Comparison of ENCODE assay signal across 8 cellular contexts in genomic region chr7:151086802-151087246, GRCh38. TPM values are rescaled to one million over a fixed set of nuclear protein-coding genes. Genes with fewer than 3 reads are reported as not detected.
DNase-seq lines count a peak whose midpoint lies in the region; ATAC-seq and TF ChIP-seq lines count a peak whose summit lies in the region.

No MANE protein-coding gene starts in this region.

- no peak for TF ChIP-seq POLR2A in sigmoid colon (IDR thresholded peaks at IDR 0.05)

- peak overlapping the region; percentile 97 for H3K4me3 ChIP-seq in HFF-Myc (replicated peaks; ENCODE audit: low read depth, low read length)
- H3K4me3 ChIP-seq in left ventricle myocardium inferior: peak overlapping the region; percentile 90
- H3K4me3 ChIP-seq in sigmoid colon: peak overlapping the region; percentile 59 to 89 (median 74)

- ATAC-seq in activated T-cell treated with anti-CD3 and anti-CD28 coated beads, Interleukin-2, amount 50 U/mL, for 4 hours: peak; percentile 8 to 19
- no peak for ATAC-seq in GM18858 (IDR thresholded peaks at IDR 0.05; ENCODE audit: unreplicated experiment)
- ATAC-seq in HG03520 (IDR thresholded peaks at IDR 0.05; ENCODE audit: unreplicated experiment): no peak

- peaks cover 0 to 3% (median 0%) of the 10 kb centered on the region in 7 donors for H3K9me3 Mint-ChIP-seq in CD14-positive monocyte
- H3K9me3 Mint-ChIP-seq in activated T-cell treated with anti-CD3 and anti-CD28 coated beads, Interleukin-2, amount 50 U/mL, for 4 hours: no peaks in the 10 kb centered on the region

- 1% methylated on average over 52 to 55 of the region's 56 CpGs for WGBS in sigmoid colon, 2 donors

- peaks cover 0 to 2% (median 0%) of the 10 kb centered on the region in 3 donors for H3K27me3 Mint-ChIP-seq in CD14-positive monocyte (ENCODE audit: low read depth in 3 of 3)
- H3K27me3 Mint-ChIP-seq in activated T-cell treated with anti-CD3 and anti-CD28 coated beads, Interleukin-2, amount 50 U/mL, for 4 hours (ENCODE audit: low read depth): peaks cover 9% of the 10 kb centered on the region

- TF ChIP-seq EP300 in sigmoid colon (IDR thresholded peaks at IDR 0.05): no peak

- DNase-seq in CD14-positive monocyte (ENCODE audit: low spot score) (no peak), HFF-Myc (ENCODE audit: extremely low read depth, low read depth) (no peak), left ventricle myocardium inferior (no peak), sigmoid colon (no peak), NCI-H2081 treated with DMSO at 0.1 percent for 48 hours (lab: John Stamatoyannopoulos, UW) (no peak)
- DNase-seq in activated T-cell treated with anti-CD3 and anti-CD28 coated beads, Interleukin-2, amount 50 U/mL, for 4 hours: peak; percentile 22

- H3K27me3 ChIP-seq in left ventricle myocardium inferior (ENCODE audit: low read depth) (no peaks in the 10 kb centered on the region), sigmoid colon (no peaks in the 10 kb centered on the region)

- TF ChIP-seq CTCF in CD14-positive monocyte (IDR thresholded peaks at IDR 0.05) (no peak), HFF-Myc (IDR thresholded peaks at IDR 0.05; ENCODE audit: low read depth, low read length, missing control alignments) (no peak), left ventricle myocardium inferior (IDR thresholded peaks at IDR 0.05; ENCODE audit: borderline replicate concordance) (no peak), sigmoid colon (IDR thresholded peaks at IDR 0.05) (no peak)

- H3K36me3 ChIP-seq in left ventricle myocardium inferior: no peaks in the 10 kb centered on the region
- peaks cover 0 to under 1% (median 0%) of the 10 kb centered on the region in 4 donors for H3K36me3 ChIP-seq in sigmoid colon

- peak overlapping the region; percentile 72 to 93 (median 83) for H3K27ac Mint-ChIP-seq in CD14-positive monocyte

- H3K27ac ChIP-seq in left ventricle myocardium inferior (replicated peaks) (peak overlapping the region; percentile 88), sigmoid colon (peak overlapping the region; percentile 86 to 96 (median 88))

- peaks cover 65% of the 10 kb centered on the region for H3K4me1 Mint-ChIP-seq in CD14-positive monocyte
- peaks cover 29% of the 10 kb centered on the region for H3K4me1 Mint-ChIP-seq in activated T-cell treated with anti-CD3 and anti-CD28 coated beads, Interleukin-2, amount 50 U/mL, for 4 hours (ENCODE audit: low read depth)

- peaks cover 84% of the 10 kb centered on the region for H3K4me1 ChIP-seq in left ventricle myocardium inferior
- peaks cover 0 to 72% (median 67%) of the 10 kb centered on the region in 4 donors for H3K4me1 ChIP-seq in sigmoid colon

- intact Hi-C loops in CD14-positive monocyte (cut with micrococcal nuclease) (loop anchor here (2.0 to 10.0 kb wide), 3 partner anchors 28 to 712 kb away; partner anchors contain the start of genes SLC4A2 (in 1 of the 2) and ZNF775 (in 1 of the 2)), left ventricle myocardium inferior (cut with micrococcal nuclease) (no loop called here), sigmoid colon (cut with DNase I) (loop anchor here (1.0 to 5.0 kb wide), 3 partner anchors 24 to 110 kb away; partner anchors contain the start of genes KCNH2 and SLC4A2)

- H3K9me3 ChIP-seq in left ventricle myocardium inferior (replicated peaks) (no peaks in the 10 kb centered on the region), sigmoid colon (no peaks in the 10 kb centered on the region)

- peak overlapping the region; percentile 90 to 94 for H3K4me3 Mint-ChIP-seq in CD14-positive monocyte
- H3K4me3 Mint-ChIP-seq in activated T-cell treated with anti-CD3 and anti-CD28 coated beads, Interleukin-2, amount 50 U/mL, for 4 hours: peak overlapping the region; percentile 86

- H3K36me3 Mint-ChIP-seq in CD14-positive monocyte: peaks cover 13 to 15% of the 10 kb centered on the region in 2 donors
- H3K36me3 Mint-ChIP-seq in activated T-cell treated with anti-CD3 and anti-CD28 coated beads, Interleukin-2, amount 50 U/mL, for 4 hours (ENCODE audit: insufficient read depth): peaks cover 2% of the 10 kb centered on the region

RNA-seq across cellular contexts. Expression of gene AGAP3, which starts 0.5 kb away (rescaled TPM):
- polyA plus RNA-seq in CD14-positive monocyte (1 to 10 TPM; 6.4 to 6.8 TPM), sigmoid colon (10 to 100 TPM; 27.7 to 42.3 (median 33.6) TPM)
- total RNA-seq in activated T-cell treated with anti-CD3 and anti-CD28 coated beads, Interleukin-2, amount 50 U/mL, for 4 hours: 10 to 100 TPM; 29.7 to 46.3 (median 35.1) TPM
- total RNA-seq in left ventricle myocardium inferior (51.0 TPM), sigmoid colon (10 to 100 TPM; 34.2 to 89.7 (median 40.9) TPM)

RNA-seq across cellular contexts. Expression of gene TMUB1, which starts 3.5 kb away (rescaled TPM):
- 10 to 100 TPM; 17.4 to 19.8 TPM for polyA plus RNA-seq in CD14-positive monocyte
- 10 to 100 TPM; 70.3 to 85.3 (median 71.8) TPM for total RNA-seq in activated T-cell treated with anti-CD3 and anti-CD28 coated beads, Interleukin-2, amount 50 U/mL, for 4 hours
- 30.1 TPM for total RNA-seq in left ventricle myocardium inferior
- 10 to 100 TPM; 33.4 to 48.9 (median 41.9) TPM for total RNA-seq in sigmoid colon
- 10 to 100 TPM; 45.0 to 74.6 (median 47.4) TPM for polyA plus RNA-seq in sigmoid colon

RNA-seq across cellular contexts. Expression of gene FASTK, which starts 6.2 kb away (rescaled TPM):
- polyA plus RNA-seq in CD14-positive monocyte: 10 to 100 TPM; 34.7 to 38.6 TPM
- 100 to 1,000 TPM in 2 of 3 donors, 10 to 100 TPM in 1; 96.5 to 111 (median 104) TPM for total RNA-seq in activated T-cell treated with anti-CD3 and anti-CD28 coated beads, Interleukin-2, amount 50 U/mL, for 4 hours
- 75.7 TPM for total RNA-seq in left ventricle myocardium inferior
- total RNA-seq in sigmoid colon: 10 to 100 TPM; 61.5 to 80.0 (median 69.9) TPM
- 100 to 1,000 TPM in 1 of 3 donors, 10 to 100 TPM in 2; 61.3 to 124 (median 65.0) TPM for polyA plus RNA-seq in sigmoid colon

RNA-seq across cellular contexts. Expression of gene SLC4A2, which starts 27.4 kb away (rescaled TPM):
- 10 to 100 TPM; 21.6 to 23.8 TPM for polyA plus RNA-seq in CD14-positive monocyte
- 100 to 1,000 TPM; 107 to 125 (median 111) TPM for total RNA-seq in activated T-cell treated with anti-CD3 and anti-CD28 coated beads, Interleukin-2, amount 50 U/mL, for 4 hours
- total RNA-seq in left ventricle myocardium inferior: 62.9 TPM
- total RNA-seq in sigmoid colon: 100 to 1,000 TPM in 1 of 4 donors, 10 to 100 TPM in 3; 56.9 to 124 (median 91.7) TPM
- polyA plus RNA-seq in sigmoid colon: 100 to 1,000 TPM in 1 of 3 donors, 10 to 100 TPM in 2; 12.3 to 114 (median 23.4) TPM

RNA-seq across cellular contexts. Expression of gene CDK5, which starts 29.1 kb away (rescaled TPM):
- polyA plus RNA-seq in CD14-positive monocyte (10 to 100 TPM; 24.9 to 31.2 TPM), sigmoid colon (10 to 100 TPM in 1 of 3 donors, 1 to 10 TPM in 2; 6.0 to 10.6 (median 9.8) TPM)
- total RNA-seq in activated T-cell treated with anti-CD3 and anti-CD28 coated beads, Interleukin-2, amount 50 U/mL, for 4 hours: 10 to 100 TPM; 14.1 to 15.0 (median 14.3) TPM
- total RNA-seq in left ventricle myocardium inferior (9.6 TPM), sigmoid colon (1 to 10 TPM; 6.9 to 8.3 (median 7.7) TPM)

Comparison
In these comparisons a context has a peak if more than half of its experiments do, and no peak if none do; other contexts are left out.
1. ATAC-seq: peak in activated T-cell treated with anti-CD3 and anti-CD28 coated beads, Interleukin-2, amount 50 U/mL, for 4 hours (2 of 2); none in GM18858 (single experiment) and HG03520 (single experiment).
2. Peak in every context shown above with its lines, with median percentiles within 50 percentile points of each other: H3K4me3 ChIP-seq.